In genomic region chr2:33477473-33478468, GRCh38 we compare ENCODE assay signal across 8 cellular contexts. TPM values are rescaled to one million over a fixed set of nuclear protein-coding genes. Genes with fewer than 3 reads are reported as not detected.
DNase-seq lines count a peak whose midpoint lies in the region; ATAC-seq and TF ChIP-seq lines count a peak whose summit lies in the region.

No MANE protein-coding gene starts in this region.

- no peaks in the 10 kb centered on the region for H3K79me2 ChIP-seq in Karpas-422 (ENCODE audit: low read length)

- peak overlapping the region; percentile 74 for H3K9ac ChIP-seq in Karpas-422 (ENCODE audit: low read length)

- no peaks in the 10 kb centered on the region for H3K9me2 ChIP-seq in Karpas-422 (replicated peaks; ENCODE audit: insufficient read depth, low read length)

- H4K20me1 ChIP-seq in Karpas-422 (ENCODE audit: insufficient read depth, low read depth, low read length) = no peaks in the 10 kb centered on the region

- H3K27ac ChIP-seq in Karpas-422 (ENCODE audit: low read length) (peak overlapping the region; percentile 87), mesodermal cell (ENCODE audit: low read depth, low read length, severe bottlenecking) (peak overlapping the region; percentile 58), upper lobe of right lung (peak overlapping the region; percentile 91), brain microvascular endothelial cell (no peak overlapping the region)

- peak overlapping the region; percentile 92 for H3K4me2 ChIP-seq in Karpas-422 (ENCODE audit: low read depth, low read length, poor library complexity, severe bottlenecking)

- H3K27me3 ChIP-seq in Karpas-422 (ENCODE audit: low read length) (no peaks in the 10 kb centered on the region), upper lobe of right lung (no peaks in the 10 kb centered on the region), brain microvascular endothelial cell (replicated peaks) (no peaks in the 10 kb centered on the region)

- WGBS in mesodermal cell (ENCODE audit: insufficient coverage in 2 of 2), 2 experiments = 77 to 85% methylated on average over 13 to 18 of the region's 20 CpGs

- H3K4me3 ChIP-seq in GM08714 (ENCODE audit: low read length) (peak overlapping the region; percentile 99), Karpas-422 (ENCODE audit: low read length) (peak overlapping the region; percentile 72), mesodermal cell (ENCODE audit: extremely low read depth, insufficient read depth, low read length, poor library complexity, severe bottlenecking) (peak overlapping the region; percentile 15), upper lobe of right lung (peak overlapping the region; percentile 69), brain microvascular endothelial cell (ENCODE audit: low read depth, low read length) (no peak overlapping the region)

- intact Hi-C loops in upper lobe of right lung (cut with DNase I) = no loop called here

- H3K4me1 ChIP-seq in Karpas-422 (ENCODE audit: low read length) = peaks cover 42% of the 10 kb centered on the region
- peaks cover 25% of the 10 kb centered on the region for H3K4me1 ChIP-seq in mesodermal cell (ENCODE audit: control insufficient read depth, insufficient read depth, low read length, poor library complexity, severe bottlenecking)
- peaks cover 11% of the 10 kb centered on the region for H3K4me1 ChIP-seq in upper lobe of right lung

- ATAC-seq in GM21390 (IDR thresholded peaks at IDR 0.05; ENCODE audit: unreplicated experiment) (peak; percentile 26), upper lobe of right lung (peak; percentile 23)

- no peaks in the 10 kb centered on the region for H3K9me3 ChIP-seq in Karpas-422 (ENCODE audit: low read length)
- peaks cover 11% of the 10 kb centered on the region for H3K9me3 ChIP-seq in mesodermal cell (ENCODE audit: control insufficient read depth, low read length)
- no peaks in the 10 kb centered on the region for H3K9me3 ChIP-seq in upper lobe of right lung

- TF ChIP-seq CTCF in upper lobe of right lung (IDR thresholded peaks at IDR 0.05) (no peak), brain microvascular endothelial cell (IDR thresholded peaks at IDR 0.05; ENCODE audit: low read depth, low read length, missing control alignments) (no peak)

- H2AFZ ChIP-seq in Karpas-422 (ENCODE audit: low read length) = peak overlapping the region; percentile 90

- in situ Hi-C loops in brain microvascular endothelial cell (cut with HindIII; ENCODE audit: low pct_ligation_motif_present, low sequenced_read_pairs) = no loop called here

- no peaks in the 10 kb centered on the region for H3K36me3 ChIP-seq in Karpas-422 (ENCODE audit: insufficient read depth, low read length)
- no peaks in the 10 kb centered on the region for H3K36me3 ChIP-seq in mesodermal cell (ENCODE audit: control insufficient read depth, insufficient read depth, low read length)
- H3K36me3 ChIP-seq in upper lobe of right lung = no peaks in the 10 kb centered on the region
- no peaks in the 10 kb centered on the region for H3K36me3 ChIP-seq in brain microvascular endothelial cell (replicated peaks)

- DNase-seq in Karpas-422 (peak; percentile 70), astrocyte of the hippocampus (ENCODE audit: low read depth, low spot score) (peak; percentile 22), upper lobe of right lung (peak; percentile 67), brain microvascular endothelial cell (no peak)
- no peak for DNase-seq in effector CD4-positive, alpha-beta T cell

RNA-seq across cellular contexts. Expression of gene RASGRP3, which starts 1.3 kb away (rescaled TPM):
- 15.3 and 19.3 TPM in 2 replicates for total RNA-seq in Karpas-422 (2014; rRNA removed; shearing (Covaris generic); ENCODE audit: low replicate concordance)
- 35.0 TPM for polyA plus RNA-seq in mesodermal cell (2013, experiment 1 of 2)
- 34.6 TPM for polyA plus RNA-seq in mesodermal cell (2013, experiment 2 of 2)
- total RNA-seq in upper lobe of right lung = 13.6 TPM

Comparison
In these comparisons a context has a peak if more than half of its experiments do, and no peak if none do; other contexts are left out.
1. DNase-seq: peak in Karpas-422 (single experiment), astrocyte of the hippocampus (single experiment) and upper lobe of right lung (single experiment); none in brain microvascular endothelial cell (single experiment) and effector CD4-positive, alpha-beta T cell (single experiment).